Comparison of ENCODE assay signal across 17 cellular contexts in genomic region chr7:42922017-42922753, GRCh38.
"Had no signal": no experiment of that assay in that cellular context is flagged by ENCODE, and none has a peak within 500 bp of the region (broad histone marks: within the 10 kb centered on the region; RNA-seq: fewer than 3 reads in every experiment).

No MANE protein-coding gene starts in this region.

- H3K4me3 Mint-ChIP-seq: natural killer cell; stimulated activated naive B cell treated with anti-CD40 and anti-IgM and Interleukin-4, amounts not matched to agents 10 μg/mL and 1 μg/mL and 100 μg/mL, for 72 hours had no signal

- H3K27me3 Mint-ChIP-seq: stimulated activated naive B cell treated with anti-CD40 and anti-IgM and Interleukin-4, amounts not matched to agents 10 μg/mL and 1 μg/mL and 100 μg/mL, for 72 hours had no signal

- FAIRE-seq: frontal cortex, keratinocyte had no signal

- DNase-seq: dorsolateral prefrontal cortex; effector CD4-positive, alpha-beta T cell; left ventricle myocardium superior; lower lobe of right lung; natural killer cell; occipital lobe; ovary; posterior cingulate gyrus; psoas muscle; right cardiac atrium; spleen; stimulated activated CD4-positive, alpha-beta T cell treated with anti-CD3 and anti-CD28 coated beads, Interleukin-4, amount 100 ng/mL, for 4 hours; stimulated activated naive B cell treated with anti-CD40 and anti-IgM and Interleukin-4, amounts not matched to agents 10 μg/mL and 1 μg/mL and 100 μg/mL, for 72 hours; stomach; thyroid gland had no signal

- ATAC-seq: left ventricle myocardium superior; lower lobe of right lung; natural killer cell; psoas muscle; right cardiac atrium; stimulated activated naive B cell treated with anti-CD40 and anti-IgM and Interleukin-4, amounts not matched to agents 10 μg/mL and 1 μg/mL and 100 μg/mL, for 72 hours had no signal

- H3K9me3 Mint-ChIP-seq: natural killer cell; stimulated activated naive B cell treated with anti-CD40 and anti-IgM and Interleukin-4, amounts not matched to agents 10 μg/mL and 1 μg/mL and 100 μg/mL, for 72 hours had no signal

- H3K27ac Mint-ChIP-seq: natural killer cell; stimulated activated naive B cell treated with anti-CD40 and anti-IgM and Interleukin-4, amounts not matched to agents 10 μg/mL and 1 μg/mL and 100 μg/mL, for 72 hours had no signal
